Comparison of ENCODE assay signal across 9 cellular contexts in the genomic region with DNA sequence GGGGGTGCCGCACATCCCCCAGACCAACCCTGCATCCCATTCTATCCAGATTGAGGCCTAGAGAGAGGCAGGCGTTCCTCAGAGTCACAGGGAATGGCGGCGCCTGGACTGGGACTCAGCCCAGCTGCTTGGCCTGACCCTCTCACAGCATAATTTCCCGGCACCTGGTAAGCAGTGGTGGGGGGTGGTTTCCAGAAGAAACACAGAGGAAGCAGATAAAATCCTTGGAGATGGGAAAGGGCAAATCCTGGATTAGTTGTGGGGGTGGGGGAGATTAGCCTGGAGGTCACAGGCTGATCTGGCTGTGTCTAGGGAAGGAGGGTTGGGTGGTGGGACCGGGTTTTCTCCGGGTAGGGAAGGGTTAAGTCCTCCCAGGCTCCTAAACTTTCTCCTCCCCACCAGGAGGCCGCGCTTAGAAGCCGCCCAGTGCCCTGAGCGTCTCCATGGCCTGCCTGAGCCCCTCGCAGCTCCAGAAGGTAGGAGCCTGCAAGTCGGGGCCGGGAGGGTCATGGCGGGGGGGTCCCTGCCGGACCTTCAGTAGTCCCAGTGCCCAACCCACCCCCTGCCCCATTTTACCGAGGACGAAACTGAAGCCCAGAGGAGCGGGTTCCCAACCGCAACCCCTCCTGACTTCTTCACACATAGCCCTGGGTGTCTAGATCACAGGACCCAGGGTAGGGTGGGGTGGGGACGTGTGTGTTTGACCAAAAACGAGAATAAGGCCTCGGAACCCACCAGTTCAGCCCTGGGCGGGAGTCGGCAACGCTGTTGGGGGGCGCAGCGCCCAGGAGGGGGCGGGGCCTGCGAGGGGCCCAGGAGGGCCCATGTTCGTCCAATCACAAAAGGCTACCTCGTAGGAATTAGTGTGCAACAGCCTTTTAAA. TPM values are rescaled to one million over a fixed set of nuclear protein-coding genes. Genes with fewer than 3 reads are reported as not detected.
DNase-seq lines count a peak whose midpoint lies in the region; ATAC-seq, FAIRE-seq and TF ChIP-seq lines count a peak whose summit lies in the region.
"Had no signal": no experiment of that assay in that cellular context is flagged by ENCODE, and none has a peak within 500 bp of the region (broad histone marks: within the 10 kb centered on the region; RNA-seq: fewer than 3 reads in every experiment).

No MANE protein-coding gene starts in this region.

- peaks cover 12% of the 10 kb centered on the region for H3K4me1 Mint-ChIP-seq in stimulated activated naive CD8-positive, alpha-beta T cell treated with anti-CD3 and anti-CD28 coated beads, Interleukin-15, Interleukin-2, amounts not matched to agents 100 ng/mL and 50 ng/mL, for 24 hours (ENCODE audit: low read depth)
- peaks cover 9% of the 10 kb centered on the region for H3K4me1 Mint-ChIP-seq in activated T-helper 17 cell treated with anti-CD3 and anti-CD28 coated beads, Interleukin-2, amount 50 U/mL, for 72 hours

- no peak for ATAC-seq in activated T-helper 17 cell treated with anti-CD3 and anti-CD28 coated beads, Interleukin-2, amount 50 U/mL, for 72 hours (replicated peaks)

- peak overlapping the region; percentile 69 for H3K4me3 ChIP-seq in HUES48 (ENCODE audit: low read depth, low read length)
- peak overlapping the region; percentile 56 to 83 (median 67) for H3K4me3 ChIP-seq in breast epithelium
- H3K4me3 ChIP-seq in keratinocyte (ENCODE audit: control insufficient read depth in 2 of 3, extremely low read depth in 1 of 3, insufficient read depth in 2 of 3, low read depth in 1 of 3, low read length in 3 of 3), result peak overlapping the region; percentile 0 to 27 (median 5)

- no peak for TF ChIP-seq POLR2A in breast epithelium (IDR thresholded peaks at IDR 0.05)

- H3K27ac ChIP-seq in HUES48 (ENCODE audit: low read depth, low read length) (peak overlapping the region; percentile 89), breast epithelium (peak overlapping the region; percentile 94 to 96), keratinocyte (ENCODE audit: control insufficient read depth, insufficient read depth, low read length) (peak overlapping the region; percentile 30)

- H3K4me1 ChIP-seq in HUES48 (ENCODE audit: control insufficient read depth, insufficient read depth, low read length) (peaks cover 7% of the 10 kb centered on the region; the same call in 1 of the 2 replicates), breast epithelium (peaks cover 0 to 3% of the 10 kb centered on the region in 2 donors), keratinocyte (ENCODE audit: control insufficient read depth, extremely low read depth, insufficient read depth, low read length) (peaks cover 33% of the 10 kb centered on the region)

- peak in 1 of 2 donors; percentile 39 for DNase-seq in breast epithelium (ENCODE audit: low spot score in 2 of 2)
- no peak for DNase-seq in keratinocyte (ENCODE audit: low read depth, low spot score)
- DNase-seq in activated CD4-positive, alpha-beta T cell treated with anti-CD3 and anti-CD28 coated beads for 4 hours, result no peak
- DNase-seq in NCI-H1417 (lab: John Stamatoyannopoulos, UW), result no peak
- no peak for DNase-seq in stimulated activated CD4-positive, alpha-beta T cell treated with anti-CD3 and anti-CD28 coated beads, Interleukin-4, amount 100 ng/mL, for 1 hour

- peak overlapping the region; percentile 32 for H3K4me3 Mint-ChIP-seq in stimulated activated naive CD8-positive, alpha-beta T cell treated with anti-CD3 and anti-CD28 coated beads, Interleukin-15, Interleukin-2, amounts not matched to agents 100 ng/mL and 50 ng/mL, for 24 hours
- no peak overlapping the region for H3K4me3 Mint-ChIP-seq in activated T-helper 17 cell treated with anti-CD3 and anti-CD28 coated beads, Interleukin-2, amount 50 U/mL, for 72 hours

- peaks cover 14% of the 10 kb centered on the region for H3K36me3 Mint-ChIP-seq in stimulated activated naive CD8-positive, alpha-beta T cell treated with anti-CD3 and anti-CD28 coated beads, Interleukin-15, Interleukin-2, amounts not matched to agents 100 ng/mL and 50 ng/mL, for 24 hours (ENCODE audit: low read depth)
- peaks cover 12% of the 10 kb centered on the region for H3K36me3 Mint-ChIP-seq in activated T-helper 17 cell treated with anti-CD3 and anti-CD28 coated beads, Interleukin-2, amount 50 U/mL, for 72 hours (ENCODE audit: low read depth)

- intact Hi-C loops in breast epithelium (cut with DNase I; ENCODE audit: low total_unique reads), result no loop called here

- no peak overlapping the region for H3K27ac Mint-ChIP-seq in stimulated activated naive CD8-positive, alpha-beta T cell treated with anti-CD3 and anti-CD28 coated beads, Interleukin-15, Interleukin-2, amounts not matched to agents 100 ng/mL and 50 ng/mL, for 24 hours
- H3K27ac Mint-ChIP-seq in activated T-helper 17 cell treated with anti-CD3 and anti-CD28 coated beads, Interleukin-2, amount 50 U/mL, for 72 hours, result no peak overlapping the region

- H3K79me2 ChIP-seq in keratinocyte (ENCODE audit: control insufficient read depth, insufficient read depth, low read length), result peaks cover 2% of the 10 kb centered on the region

- peak overlapping the region; percentile 62 for H3K4me2 ChIP-seq in keratinocyte (ENCODE audit: control insufficient read depth, extremely low read depth, insufficient read depth, low read depth, low read length)

- no peaks in the 10 kb centered on the region for H3K27me3 ChIP-seq in HUES48 (ENCODE audit: control insufficient read depth, insufficient read depth, low read length)
- H3K27me3 ChIP-seq in breast epithelium, result no peaks in the 10 kb centered on the region
- no peaks in the 10 kb centered on the region for H3K27me3 ChIP-seq in keratinocyte (ENCODE audit: control insufficient read depth, extremely low read depth, insufficient read depth, low read length)

- H3K9me1 ChIP-seq in keratinocyte (ENCODE audit: control insufficient read depth, extremely low read depth, insufficient read depth, low read length), result no peaks in the 10 kb centered on the region

- dilution Hi-C loops in keratinocyte (cut with MboI; ENCODE audit: extremely low pct_ligation_motif_present, low sequenced_read_pairs), result no loop called here

- H3K9ac ChIP-seq in HUES48 (ENCODE audit: low read depth, low read length) (0 out of 2 replicates have a peak overlapping the region, but pooled peaks have one; percentile 46), keratinocyte (ENCODE audit: control insufficient read depth, extremely low read depth, insufficient read depth, low read length) (peak overlapping the region; percentile 51)

- H4K20me1 ChIP-seq in keratinocyte (ENCODE audit: control insufficient read depth, extremely low read depth, insufficient read depth, low read length), result no peaks in the 10 kb centered on the region

- H2AFZ ChIP-seq in keratinocyte (ENCODE audit: control insufficient read depth, low read length), result no peak overlapping the region

- TF ChIP-seq CTCF in breast epithelium (IDR thresholded peaks at IDR 0.05), result peak in 2 of 3 donors; percentile 23 to 27
- no peak for TF ChIP-seq CTCF in keratinocyte (optimal IDR thresholded peaks at IDR 0.05 in 1 of 3, IDR thresholded peaks at IDR 0.05 in 1 of 3, conservative IDR thresholded peaks at IDR 0.05 in 1 of 3; ENCODE audit: extremely low read depth in 1 of 3, insufficient read depth in 2 of 3, low read length in 3 of 3)

- H3K27me3 Mint-ChIP-seq in stimulated activated naive CD8-positive, alpha-beta T cell treated with anti-CD3 and anti-CD28 coated beads, Interleukin-15, Interleukin-2, amounts not matched to agents 100 ng/mL and 50 ng/mL, for 24 hours, result no peaks in the 10 kb centered on the region
- no peaks in the 10 kb centered on the region for H3K27me3 Mint-ChIP-seq in activated T-helper 17 cell treated with anti-CD3 and anti-CD28 coated beads, Interleukin-2, amount 50 U/mL, for 72 hours

- H3K9me3 ChIP-seq in HUES48 (ENCODE audit: control insufficient read depth, insufficient read depth, low read length) (no peaks in the 10 kb centered on the region), breast epithelium (no peaks in the 10 kb centered on the region), keratinocyte (ENCODE audit: control insufficient read depth, low read depth, low read length) (no peaks in the 10 kb centered on the region)

- H3K36me3 ChIP-seq in HUES48 (ENCODE audit: control insufficient read depth, insufficient read depth, low read length) (peaks cover 15% of the 10 kb centered on the region), breast epithelium (no peaks in the 10 kb centered on the region), keratinocyte (ENCODE audit: control insufficient read depth in 2 of 2, extremely low read depth in 1 of 2, insufficient read depth in 2 of 2, low read length in 2 of 2) (peaks cover 8 to 18% of the 10 kb centered on the region in 2 experiments)

- no peaks in the 10 kb centered on the region for H3K9me3 Mint-ChIP-seq in stimulated activated naive CD8-positive, alpha-beta T cell treated with anti-CD3 and anti-CD28 coated beads, Interleukin-15, Interleukin-2, amounts not matched to agents 100 ng/mL and 50 ng/mL, for 24 hours
- no peaks in the 10 kb centered on the region for H3K9me3 Mint-ChIP-seq in activated T-helper 17 cell treated with anti-CD3 and anti-CD28 coated beads, Interleukin-2, amount 50 U/mL, for 72 hours

- FAIRE-seq in keratinocyte (lab: Jason Lieb, UNC), result no peak

RNA-seq across cellular contexts. Expression of gene PHYHD1, which starts 1.3 kb away (rescaled TPM):
- 10 to 100 TPM; 24.3 to 67.0 (median 44.8) TPM for total RNA-seq in breast epithelium
- 4.6 to 5.2 TPM (median 4.7 TPM) in 3 replicates for polyA plus RNA-seq in keratinocyte
- polyA plus RNA-seq in keratinocyte (2011; ENCODE audit: low read depth), result 1.3 TPM
- polyA plus RNA-seq in keratinocyte (2011; cell fraction: cytosol; rRNA removed), result 3.6 and 6.2 TPM in 2 replicates
- polyA plus RNA-seq in keratinocyte (2011; cell fraction: nucleus; rRNA removed), result 4.1 and 7.8 TPM in 2 replicates
- 4.0 and 6.0 TPM in 2 replicates for polyA plus RNA-seq in keratinocyte (2012; ENCODE audit: low replicate concordance)
- polyA minus RNA-seq in keratinocyte, result 4.2 to 5.9 TPM (median 4.5 TPM) in 3 replicates
- polyA minus RNA-seq in keratinocyte (2011; cell fraction: cytosol; rRNA and poly(A)+ RNA removed), result 4.0 TPM
- polyA minus RNA-seq in keratinocyte (2011; cell fraction: nucleus; rRNA and poly(A)+ RNA removed), result 2.0 and 2.9 TPM in 2 replicates
- under 1 TPM in 1 of 2 donors, not detected in 1; 0.77 TPM for total RNA-seq in activated T-helper 17 cell treated with anti-CD3 and anti-CD28 coated beads, Interleukin-2, amount 50 U/mL, for 72 hours
- total RNA-seq: NCI-H460 had no signal

RNA-seq across cellular contexts. Expression of gene DOLK, which starts 25.3 kb away (rescaled TPM):
- 10 to 100 TPM; 11.1 to 16.2 (median 14.3) TPM for total RNA-seq in breast epithelium
- 21.8 to 33.5 TPM (median 27.1 TPM) in 3 replicates for polyA plus RNA-seq in keratinocyte
- 3.1 TPM for polyA plus RNA-seq in keratinocyte (2011; ENCODE audit: low read depth)
- polyA plus RNA-seq in keratinocyte (2011; cell fraction: cytosol; rRNA removed), result 12.1 and 12.4 TPM in 2 replicates
- polyA plus RNA-seq in keratinocyte (2011; cell fraction: nucleus; rRNA removed), result 38.8 and 40.3 TPM in 2 replicates
- polyA plus RNA-seq in keratinocyte (2012; ENCODE audit: low replicate concordance), result 13.1 and 23.2 TPM in 2 replicates
- polyA minus RNA-seq in keratinocyte, result 40.4 to 52.8 TPM (median 50.8 TPM) in 3 replicates
- polyA minus RNA-seq in keratinocyte (2011; cell fraction: cytosol; rRNA and poly(A)+ RNA removed), result 24.6 TPM
- polyA minus RNA-seq in keratinocyte (2011; cell fraction: nucleus; rRNA and poly(A)+ RNA removed), result 30.9 and 33.5 TPM in 2 replicates
- total RNA-seq in activated T-helper 17 cell treated with anti-CD3 and anti-CD28 coated beads, Interleukin-2, amount 50 U/mL, for 72 hours, result 1 to 10 TPM; 5.3 to 8.5 TPM

RNA-seq across cellular contexts. Expression of gene NUP188, which starts 25.4 kb away (rescaled TPM):
- 10 to 100 TPM; 32.3 to 49.5 (median 36.0) TPM for total RNA-seq in breast epithelium
- 25.6 to 56.3 TPM (median 31.1 TPM) in 3 replicates for polyA plus RNA-seq in keratinocyte
- polyA plus RNA-seq in keratinocyte (2011; ENCODE audit: low read depth), result 19.4 TPM
- 26.2 and 29.1 TPM in 2 replicates for polyA plus RNA-seq in keratinocyte (2011; cell fraction: cytosol; rRNA removed)
- 67.0 and 73.7 TPM in 2 replicates for polyA plus RNA-seq in keratinocyte (2011; cell fraction: nucleus; rRNA removed)
- polyA plus RNA-seq in keratinocyte (2012; ENCODE audit: low replicate concordance), result 15.6 and 37.3 TPM in 2 replicates
- polyA minus RNA-seq in keratinocyte, result 92.5 to 239 TPM (median 127 TPM) in 3 replicates
- 62.2 TPM for polyA minus RNA-seq in keratinocyte (2011; cell fraction: cytosol; rRNA and poly(A)+ RNA removed)
- polyA minus RNA-seq in keratinocyte (2011; cell fraction: nucleus; rRNA and poly(A)+ RNA removed), result 88.4 and 120 TPM in 2 replicates
- 100 to 1,000 TPM; 110 to 115 TPM for total RNA-seq in activated T-helper 17 cell treated with anti-CD3 and anti-CD28 coated beads, Interleukin-2, amount 50 U/mL, for 72 hours

RNA-seq across cellular contexts. Expression of gene LRRC8A, which starts 40.2 kb away (rescaled TPM):
- total RNA-seq in breast epithelium, result 10 to 100 TPM; 26.1 to 52.7 (median 40.6) TPM
- 88.3 to 127 TPM (median 109 TPM) in 3 replicates for polyA plus RNA-seq in keratinocyte
- polyA plus RNA-seq in keratinocyte (2011; ENCODE audit: low read depth), result 51.1 TPM
- polyA plus RNA-seq in keratinocyte (2011; cell fraction: cytosol; rRNA removed), result 77.7 and 119 TPM in 2 replicates
- polyA plus RNA-seq in keratinocyte (2011; cell fraction: nucleus; rRNA removed), result 143 and 183 TPM in 2 replicates
- 109 and 130 TPM in 2 replicates for polyA plus RNA-seq in keratinocyte (2012; ENCODE audit: low replicate concordance)
- 154 to 426 TPM (median 169 TPM) in 3 replicates for polyA minus RNA-seq in keratinocyte
- polyA minus RNA-seq in keratinocyte (2011; cell fraction: cytosol; rRNA and poly(A)+ RNA removed), result 129 TPM
- 118 and 144 TPM in 2 replicates for polyA minus RNA-seq in keratinocyte (2011; cell fraction: nucleus; rRNA and poly(A)+ RNA removed)
- total RNA-seq in activated T-helper 17 cell treated with anti-CD3 and anti-CD28 coated beads, Interleukin-2, amount 50 U/mL, for 72 hours, result 10 to 100 TPM; 19.3 to 24.5 TPM

RNA-seq across cellular contexts. Expression of gene KYAT1, which starts 40.4 kb away (rescaled TPM):
- 1 to 10 TPM; 3.0 to 7.6 (median 7.2) TPM for total RNA-seq in breast epithelium
- 10.9 to 13.9 TPM (median 13.9 TPM) in 3 replicates for polyA plus RNA-seq in keratinocyte
- 0.94 TPM for polyA plus RNA-seq in keratinocyte (2011; ENCODE audit: low read depth)
- 7.3 and 10.5 TPM in 2 replicates for polyA plus RNA-seq in keratinocyte (2011; cell fraction: cytosol; rRNA removed)
- 16.3 and 20.8 TPM in 2 replicates for polyA plus RNA-seq in keratinocyte (2011; cell fraction: nucleus; rRNA removed)
- 5.3 and 10.5 TPM in 2 replicates for polyA plus RNA-seq in keratinocyte (2012; ENCODE audit: low replicate concordance)
- 6.9 to 19.5 TPM (median 10.4 TPM) in 3 replicates for polyA minus RNA-seq in keratinocyte
- polyA minus RNA-seq in keratinocyte (2011; cell fraction: cytosol; rRNA and poly(A)+ RNA removed), result 9.8 TPM
- polyA minus RNA-seq in keratinocyte (2011; cell fraction: nucleus; rRNA and poly(A)+ RNA removed), result 4.2 and 5.6 TPM in 2 replicates
- 10 to 100 TPM; 20.1 to 29.6 TPM for total RNA-seq in activated T-helper 17 cell treated with anti-CD3 and anti-CD28 coated beads, Interleukin-2, amount 50 U/mL, for 72 hours

Comparison
In these comparisons a context has a peak if more than half of its experiments do, and no peak if none do; other contexts are left out.
1. H3K27ac ChIP-seq: peak in every context shown above with its lines; median percentile 95 in breast epithelium; 89 in HUES48; 30 in keratinocyte.
2. H3K4me3 ChIP-seq: peak in every context shown above with its lines; median percentile 69 in HUES48; 67 in breast epithelium; 5 in keratinocyte.
3. CTCF ChIP-seq: peak in breast epithelium (2 of 3); none in keratinocyte (0 of 3).
4. RNA of gene PHYHD1, which starts 1.3 kb away (total RNA-seq): 24.3 to 67.0 TPM in breast epithelium; 0.77 TPM in activated T-helper 17 cell treated with anti-CD3 and anti-CD28 coated beads, Interleukin-2, amount 50 U/mL, for 72 hours; every median in the first group is over 10 times any median in the second.